Comparison of ENCODE assay signal across 1 cellular context in genomic region chr2:145757503-145758290, GRCh38.
TF ChIP-seq lines count a peak whose summit lies in the region.

No MANE protein-coding gene starts in this region.

TF ChIP-seq in HepG2, 621 proteins besides CTCF, POLR2A, EP300 and RAD21 (continued from another document):
- TF ChIP-seq SNAPC4 (CRISPR knock-in tag; IDR thresholded peaks at IDR 0.05) = no peak
- peak; percentile 46; the same call in 1 of the 2 replicates for TF ChIP-seq KMT2B (CRISPR knock-in tag; IDR thresholded peaks at IDR 0.05)
- TF ChIP-seq HOXA5 (CRISPR knock-in tag; IDR thresholded peaks at IDR 0.05) = no peak
- TF ChIP-seq TEAD3 (CRISPR knock-in tag; optimal IDR thresholded peaks at IDR 0.05; ENCODE audit: borderline replicate concordance) = peak; percentile 44
- TF ChIP-seq ZBTB8A (CRISPR knock-in tag; IDR thresholded peaks at IDR 0.05; ENCODE audit: borderline replicate concordance, low read depth) = no peak
- no peak for TF ChIP-seq ZNF318 (CRISPR knock-in tag; IDR thresholded peaks at IDR 0.05)
- TF ChIP-seq ZNF740 (CRISPR knock-in tag; IDR thresholded peaks at IDR 0.05) = no peak
- TF ChIP-seq CHD4 (IDR thresholded peaks at IDR 0.05; ENCODE audit: borderline replicate concordance, low read length) = no peak
- TF ChIP-seq KDM3A (CRISPR knock-in tag; IDR thresholded peaks at IDR 0.05; ENCODE audit: low read depth) = peak; percentile 21
- TF ChIP-seq PLRG1 (conservative IDR thresholded peaks at IDR 0.05) = no peak
- TF ChIP-seq TBX3 (IDR thresholded peaks at IDR 0.05; ENCODE audit: borderline replicate concordance) = no peak
- TF ChIP-seq ARNT2 (CRISPR knock-in tag; IDR thresholded peaks at IDR 0.05; ENCODE audit: low read depth) = no peak
- TF ChIP-seq HMG20A (CRISPR knock-in tag; IDR thresholded peaks at IDR 0.05; ENCODE audit: borderline replicate concordance) = peak; percentile 49; the same call in 1 of the 2 replicates
- no peak for TF ChIP-seq SOX6 (IDR thresholded peaks at IDR 0.05)
- TF ChIP-seq SOX6 (CRISPR knock-in tag; IDR thresholded peaks at IDR 0.05) = no peak; the same call in 1 of the 2 replicates
- TF ChIP-seq IKZF4 (CRISPR knock-in tag; IDR thresholded peaks at IDR 0.05; ENCODE audit: borderline replicate concordance, low read depth, not compliant biosample characterization) = no peak
- TF ChIP-seq MNT (IDR thresholded peaks at IDR 0.05) = no peak
- no peak for TF ChIP-seq NPAS2 (CRISPR knock-in tag; IDR thresholded peaks at IDR 0.05; ENCODE audit: borderline replicate concordance)
- TF ChIP-seq ZNF432 (CRISPR knock-in tag; IDR thresholded peaks at IDR 0.05; ENCODE audit: borderline replicate concordance) = no peak
- TF ChIP-seq HNRNPH1 (optimal IDR thresholded peaks at IDR 0.05; ENCODE audit: low read depth, low read length) = no peak
